19 cellular contexts compared by ENCODE assay signal in genomic region chr17:38712593-38712992, GRCh38.
"Had no signal": no experiment of that assay in that cellular context is flagged by ENCODE, and none has a peak within 500 bp of the region (broad histone marks: within the 10 kb centered on the region; RNA-seq: fewer than 3 reads in every experiment).

No MANE protein-coding gene starts in this region.

- H3K36me3 ChIP-seq: ovary had no signal

- H3K27me3 ChIP-seq: body of pancreas, heart right ventricle, left lung, ovary, tibial artery had no signal

- FAIRE-seq: keratinocyte had no signal

- H3K4me3 ChIP-seq: body of pancreas, heart right ventricle, left lung, ovary, skin epidermis, tibial artery had no signal

- H3K9me3 ChIP-seq: body of pancreas, heart right ventricle, left lung, ovary, tibial artery had no signal

- H3K9me3 Mint-ChIP-seq: activated naive CD4-positive, alpha-beta T cell treated with anti-CD3 and anti-CD28 coated beads for 36 hours; activated T-helper 1 cell treated with anti-CD3 and anti-CD28 coated beads, Interleukin-12 subunit alpha, Interleukin-12 subunit beta, Interleukin-2, Interleukin-4 antibody, amounts not matched to agents 30 ng/mL and 10 ng/mL and 1 ng/mL, durations not matched to agents 14 hours and 24 hours and 36 hours; central memory CD8-positive, alpha-beta T cell; nephron progenitor cell had no signal

- DNase-seq: activated CD8-positive, alpha-beta memory T cell treated with anti-CD3 and anti-CD28 coated beads, Interleukin-2, amount 50 U/mL, for 4 hours; activated naive CD4-positive, alpha-beta T cell treated with anti-CD3 and anti-CD28 coated beads for 36 hours; amniotic stem cell; cortex of kidney; effector CD8-positive, alpha-beta T cell; foreskin melanocyte; heart right ventricle; left lung; mesenchymal stem cell; nephron progenitor cell; ovary; T1000; tibial artery had no signal

- ATAC-seq: left lung had no signal

- H3K4me3 Mint-ChIP-seq: activated naive CD4-positive, alpha-beta T cell treated with anti-CD3 and anti-CD28 coated beads for 36 hours; activated T-helper 1 cell treated with anti-CD3 and anti-CD28 coated beads, Interleukin-12 subunit alpha, Interleukin-12 subunit beta, Interleukin-2, Interleukin-4 antibody, amounts not matched to agents 30 ng/mL and 10 ng/mL and 1 ng/mL, durations not matched to agents 14 hours and 24 hours and 36 hours; central memory CD8-positive, alpha-beta T cell; nephron progenitor cell had no signal

- H3K27ac ChIP-seq: left lung, ovary, skin epidermis, tibial artery, VCaP had no signal

- H3K27ac Mint-ChIP-seq: activated naive CD4-positive, alpha-beta T cell treated with anti-CD3 and anti-CD28 coated beads for 36 hours; nephron progenitor cell had no signal
